In the genomic region with DNA sequence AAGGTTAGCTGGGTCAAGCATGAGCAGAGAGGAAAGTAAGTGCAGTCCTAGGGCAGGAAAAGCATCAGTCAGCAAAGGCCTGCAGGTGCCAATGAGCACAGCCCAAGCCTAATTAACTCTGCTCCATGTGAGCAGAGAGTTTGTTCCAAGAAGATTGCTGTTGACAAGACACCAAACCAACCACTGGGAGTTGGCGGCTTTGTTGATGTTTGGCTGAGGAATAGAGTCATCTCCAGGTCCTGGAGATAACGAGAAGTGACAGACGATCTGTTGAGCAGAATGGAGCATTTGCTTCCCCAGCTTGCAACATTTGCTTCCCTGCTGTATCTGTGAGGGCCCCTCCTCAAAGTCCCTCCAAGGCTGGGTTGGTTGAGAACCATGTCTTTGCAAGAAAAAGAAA, we compare ENCODE assay signal across 13 cellular contexts.
DNase-seq lines count a peak whose midpoint lies in the region; ATAC-seq and TF ChIP-seq lines count a peak whose summit lies in the region.
"Had no signal": no experiment of that assay in that cellular context is flagged by ENCODE, and none has a peak within 500 bp of the region (broad histone marks: within the 10 kb centered on the region; RNA-seq: fewer than 3 reads in every experiment).

No MANE protein-coding gene starts in this region.

- H3K79me2 ChIP-seq in mesendoderm (ENCODE audit: control insufficient read depth, insufficient read depth, low read length), result no peaks in the 10 kb centered on the region

- H3K4me3 Mint-ChIP-seq in activated CD8-positive, alpha-beta T cell treated with anti-CD3 and anti-CD28 coated beads, Interleukin-2, amount 10 ng/mL, durations not matched to agents 7 days and 5 days, result no peak overlapping the region
- H3K4me3 Mint-ChIP-seq in activated CD8-positive, alpha-beta T cell treated with anti-CD3 and anti-CD28 coated beads for 36 hours, result no peak overlapping the region
- H3K4me3 Mint-ChIP-seq: CD8-positive, alpha-beta memory T cell had no signal

- no peak overlapping the region for H3K27ac Mint-ChIP-seq in activated CD8-positive, alpha-beta T cell treated with anti-CD3 and anti-CD28 coated beads, Interleukin-2, amount 10 ng/mL, durations not matched to agents 7 days and 5 days
- H3K27ac Mint-ChIP-seq in activated CD8-positive, alpha-beta T cell treated with anti-CD3 and anti-CD28 coated beads for 36 hours, result no peak overlapping the region

- H3K4me3 ChIP-seq in mesendoderm (ENCODE audit: low read length) (no peak overlapping the region), breast epithelium (no peak overlapping the region)
- H3K4me3 ChIP-seq: BLaER1 had no signal

- DNase-seq in activated CD8-positive, alpha-beta T cell treated with anti-CD3 and anti-CD28 coated beads, Interleukin-2, amount 10 ng/mL, durations not matched to agents 7 days and 5 days, result peak; percentile 12
- DNase-seq in activated CD8-positive, alpha-beta T cell treated with anti-CD3 and anti-CD28 coated beads for 36 hours, result no peak
- peak; percentile 85 for DNase-seq in cerebellum (ENCODE audit: low spot score)
- peak; percentile 97 for DNase-seq in mesendoderm
- no peak for DNase-seq in breast epithelium (ENCODE audit: low spot score in 2 of 2)
- DNase-seq in germinal center (ENCODE audit: low spot score), result no peak
- DNase-seq in iPS-NIHi11 (ENCODE audit: low spot score), result no peak
- DNase-seq: 8988T; AML-193; CD8-positive, alpha-beta memory T cell; DMS53 had no signal

- no peak for TF ChIP-seq CTCF in activated CD8-positive, alpha-beta T cell treated with anti-CD3 and anti-CD28 coated beads for 36 hours (IDR thresholded peaks at IDR 0.05)
- TF ChIP-seq CTCF in breast epithelium (IDR thresholded peaks at IDR 0.05), result no peak

- CTCF ChIA-PET in activated CD8-positive, alpha-beta T cell treated with anti-CD3 and anti-CD28 coated beads, Interleukin-2, amount 10 ng/mL, durations not matched to agents 7 days and 5 days (lab: Charles Lee), result no interaction called here
- CTCF ChIA-PET in activated CD8-positive, alpha-beta T cell treated with anti-CD3 and anti-CD28 coated beads for 36 hours (lab: Charles Lee), result no interaction called here

- peaks cover 3% of the 10 kb centered on the region for H3K4me1 Mint-ChIP-seq in activated CD8-positive, alpha-beta T cell treated with anti-CD3 and anti-CD28 coated beads, Interleukin-2, amount 10 ng/mL, durations not matched to agents 7 days and 5 days (ENCODE audit: low read depth)
- H3K4me1 Mint-ChIP-seq in activated CD8-positive, alpha-beta T cell treated with anti-CD3 and anti-CD28 coated beads for 36 hours (ENCODE audit: low read depth), result no peaks in the 10 kb centered on the region
- H3K4me1 Mint-ChIP-seq: CD8-positive, alpha-beta memory T cell had no signal

- no peak overlapping the region for H3K18ac ChIP-seq in mesendoderm (ENCODE audit: low read length)

- H3K23ac ChIP-seq in mesendoderm (ENCODE audit: low read length), result no peak overlapping the region

- no peak overlapping the region for H3K4me2 ChIP-seq in mesendoderm (ENCODE audit: low read length)
- H3K4me2 ChIP-seq: BLaER1 had no signal

- POLR2A ChIA-PET in activated CD8-positive, alpha-beta T cell treated with anti-CD3 and anti-CD28 coated beads, Interleukin-2, amount 10 ng/mL, durations not matched to agents 7 days and 5 days (lab: Charles Lee), result no interaction called here
- POLR2A ChIA-PET in activated CD8-positive, alpha-beta T cell treated with anti-CD3 and anti-CD28 coated beads for 36 hours (lab: Charles Lee), result no interaction called here

- no peak overlapping the region for H2AK5ac ChIP-seq in mesendoderm (ENCODE audit: low read length)

- WGBS in mesendoderm (ENCODE audit: extremely low coverage, insufficient coverage, low lambda C conversion rate), result no CpG with 5 or more reads among the region's 3 CpGs

- no peak overlapping the region for H2BK5ac ChIP-seq in mesendoderm (ENCODE audit: low read length)

- H3K27ac ChIP-seq in mesendoderm (ENCODE audit: low read depth, low read length), result peak overlapping the region; percentile 52
- H3K27ac ChIP-seq in breast epithelium, result no peak overlapping the region
- H3K27ac ChIP-seq: BLaER1 had no signal

- no peak for ATAC-seq in activated CD8-positive, alpha-beta T cell treated with anti-CD3 and anti-CD28 coated beads, Interleukin-2, amount 10 ng/mL, durations not matched to agents 7 days and 5 days
- ATAC-seq in activated CD8-positive, alpha-beta T cell treated with anti-CD3 and anti-CD28 coated beads for 36 hours, result no peak
- ATAC-seq in HG02852 (IDR thresholded peaks at IDR 0.05; ENCODE audit: unreplicated experiment), result no peak

- no peak overlapping the region for H3K56ac ChIP-seq in mesendoderm (ENCODE audit: low read length)

- H3K4ac ChIP-seq in mesendoderm (ENCODE audit: low read depth, low read length), result no peak overlapping the region

- H3K9me3 ChIP-seq in breast epithelium, result no peaks in the 10 kb centered on the region
- H3K9me3 ChIP-seq: BLaER1 had no signal

- no peak overlapping the region for H3K9ac ChIP-seq in mesendoderm (ENCODE audit: low read length)
- H3K9ac ChIP-seq: BLaER1 had no signal

- H3K27me3 ChIP-seq in mesendoderm (ENCODE audit: insufficient read depth, low read length, poor library complexity) (no peaks in the 10 kb centered on the region), breast epithelium (no peaks in the 10 kb centered on the region)
- H3K27me3 ChIP-seq: BLaER1 had no signal

- H4K5ac ChIP-seq in mesendoderm (ENCODE audit: low read length), result no peak overlapping the region

- H3K4me1 ChIP-seq in mesendoderm (ENCODE audit: control insufficient read depth, low read depth, low read length) (peaks cover 13% of the 10 kb centered on the region), breast epithelium (no peaks in the 10 kb centered on the region)
- H3K4me1 ChIP-seq: BLaER1 had no signal

- H2BK15ac ChIP-seq in mesendoderm (replicated peaks; ENCODE audit: low read depth), result no peak overlapping the region

- no peaks in the 10 kb centered on the region for H3K79me1 ChIP-seq in mesendoderm (ENCODE audit: low read length)

- no peak for TF ChIP-seq POLR2A in breast epithelium (IDR thresholded peaks at IDR 0.05)

- H3K36me3 ChIP-seq in mesendoderm (ENCODE audit: control insufficient read depth, insufficient read depth, low read length), result no peaks in the 10 kb centered on the region
- H3K36me3 ChIP-seq in breast epithelium, result no peaks in the 10 kb centered on the region
- H3K36me3 ChIP-seq: BLaER1 had no signal

- intact Hi-C loops in activated CD8-positive, alpha-beta T cell treated with anti-CD3 and anti-CD28 coated beads for 36 hours (cut with micrococcal nuclease), result loop anchor here (10.0 kb wide), 2 partner anchors 434 to 644 kb away; no protein-coding TSS in a partner anchor
- intact Hi-C loops in breast epithelium (cut with DNase I; ENCODE audit: low total_unique reads), result no loop called here

- no peak overlapping the region for H4K8ac ChIP-seq in mesendoderm (ENCODE audit: low read depth, low read length)

- no peak overlapping the region for H2BK120ac ChIP-seq in mesendoderm (ENCODE audit: low read depth, low read length)

- H3K9me3 Mint-ChIP-seq in activated CD8-positive, alpha-beta T cell treated with anti-CD3 and anti-CD28 coated beads, Interleukin-2, amount 10 ng/mL, durations not matched to agents 7 days and 5 days (ENCODE audit: insufficient read depth), result no peaks in the 10 kb centered on the region
- H3K9me3 Mint-ChIP-seq in activated CD8-positive, alpha-beta T cell treated with anti-CD3 and anti-CD28 coated beads for 36 hours, result no peaks in the 10 kb centered on the region

- H3K36me3 Mint-ChIP-seq in activated CD8-positive, alpha-beta T cell treated with anti-CD3 and anti-CD28 coated beads, Interleukin-2, amount 10 ng/mL, durations not matched to agents 7 days and 5 days (ENCODE audit: low read depth), result no peaks in the 10 kb centered on the region
- H3K36me3 Mint-ChIP-seq in activated CD8-positive, alpha-beta T cell treated with anti-CD3 and anti-CD28 coated beads for 36 hours (ENCODE audit: low read depth), result no peaks in the 10 kb centered on the region

- H3K27me3 Mint-ChIP-seq in activated CD8-positive, alpha-beta T cell treated with anti-CD3 and anti-CD28 coated beads, Interleukin-2, amount 10 ng/mL, durations not matched to agents 7 days and 5 days (ENCODE audit: low read depth), result peaks cover 5% of the 10 kb centered on the region
- H3K27me3 Mint-ChIP-seq in activated CD8-positive, alpha-beta T cell treated with anti-CD3 and anti-CD28 coated beads for 36 hours, result peaks cover 6% of the 10 kb centered on the region

Comparison
In these comparisons a context has a peak if more than half of its experiments do, and no peak if none do; other contexts are left out.
1. DNase-seq: peak in activated CD8-positive, alpha-beta T cell treated with anti-CD3 and anti-CD28 coated beads, Interleukin-2, amount 10 ng/mL, durations not matched to agents 7 days and 5 days (single experiment), cerebellum (single experiment) and mesendoderm (single experiment); none in activated CD8-positive, alpha-beta T cell treated with anti-CD3 and anti-CD28 coated beads for 36 hours (single experiment), breast epithelium (0 of 2), germinal center (single experiment) and iPS-NIHi11 (single experiment).